In genomic region chr7:20541615-20542349, GRCh38 we compare ENCODE assay signal across 14 cellular contexts.
DNase-seq lines count a peak whose midpoint lies in the region; ATAC-seq and TF ChIP-seq lines count a peak whose summit lies in the region.
"Had no signal": no experiment of that assay in that cellular context is flagged by ENCODE, and none has a peak within 500 bp of the region (broad histone marks: within the 10 kb centered on the region; RNA-seq: fewer than 3 reads in every experiment).

No MANE protein-coding gene starts in this region.

- intact Hi-C loops in mammary epithelial cell (cut with micrococcal nuclease) = no loop called here

- dilution Hi-C loops in mammary epithelial cell (cut with HindIII; ENCODE audit: low sequenced_read_pairs) = no loop called here

- in situ Hi-C loops in mammary epithelial cell (cut with MboI; ENCODE audit: low sequenced_read_pairs in 2 of 2) = no loop called here

- TF ChIP-seq CTCF in mammary epithelial cell (conservative IDR thresholded peaks at IDR 0.05 in 1 of 2, IDR thresholded peaks at IDR 0.05 in 1 of 2; ENCODE audit: extremely low read depth in 1 of 2, insufficient read depth in 1 of 2, low read depth in 1 of 2, low read length in 2 of 2) (no peak), GM10266 (IDR thresholded peaks at IDR 0.05; ENCODE audit: control insufficient read depth, insufficient read depth, low read depth, missing control alignments) (no peak)

- peak overlapping the region in 1 of 3 experiments; percentile 16 for H3K4me3 ChIP-seq in mammary epithelial cell (replicated peaks in 1 of 3; ENCODE audit: insufficient read depth in 1 of 3, low read depth in 2 of 3, low read length in 3 of 3)
- H3K4me3 ChIP-seq: right lobe of liver had no signal

- ATAC-seq in GM18511 (IDR thresholded peaks at IDR 0.05; ENCODE audit: unreplicated experiment) (peak; percentile 85), GM21619 (IDR thresholded peaks at IDR 0.05; ENCODE audit: unreplicated experiment) (peak; percentile 71), HG03558 (IDR thresholded peaks at IDR 0.05; ENCODE audit: extremely low read depth, unreplicated experiment) (peak; percentile 77), GM21737 (IDR thresholded peaks at IDR 0.05; ENCODE audit: unreplicated experiment) (no peak), HG03521 (IDR thresholded peaks at IDR 0.05; ENCODE audit: unreplicated experiment) (no peak)
- ATAC-seq: right lobe of liver had no signal

- DNase-seq in mammary epithelial cell (peak; percentile 74), hepatic stellate cell (ENCODE audit: low spot score) (no peak), GM10266 (ENCODE audit: extremely low spot score) (no peak)
- DNase-seq: activated CD4-positive, CD25-positive, alpha-beta regulatory T cell; CD8-positive, alpha-beta memory T cell; GOT3; NCI-H1930; right lobe of liver; SIG-M5 had no signal

- H3K4me1 ChIP-seq in mammary epithelial cell (ENCODE audit: insufficient read depth, low read length) = peaks cover 21% of the 10 kb centered on the region
- H3K4me1 ChIP-seq: right lobe of liver had no signal

- H3K9ac ChIP-seq in mammary epithelial cell (ENCODE audit: insufficient read depth, low read length) = no peak overlapping the region

- peak overlapping the region; percentile 61 for H2AFZ ChIP-seq in mammary epithelial cell (ENCODE audit: low read depth, low read length)

- H3K9me3 ChIP-seq in mammary epithelial cell (replicated peaks; ENCODE audit: insufficient read depth, low read length) = no peaks in the 10 kb centered on the region
- H3K9me3 ChIP-seq: right lobe of liver had no signal

- no peaks in the 10 kb centered on the region for H3K27me3 ChIP-seq in mammary epithelial cell (ENCODE audit: insufficient read depth, low read length)
- H3K27me3 ChIP-seq: right lobe of liver had no signal

- H3K27ac ChIP-seq in mammary epithelial cell (ENCODE audit: insufficient read depth, low read depth, low read length) = peak overlapping the region; percentile 73
- H3K27ac ChIP-seq: right lobe of liver had no signal

- no peaks in the 10 kb centered on the region for H4K20me1 ChIP-seq in mammary epithelial cell (ENCODE audit: insufficient read depth, low read length)

- H3K79me2 ChIP-seq in mammary epithelial cell (ENCODE audit: insufficient read depth, low read length) = no peaks in the 10 kb centered on the region

- no TSS peak for BruUV-seq in mammary epithelial cell (replicated peaks; lab: Mats Ljungman, UMichigan)

- no peaks in the 10 kb centered on the region for H3K36me3 ChIP-seq in mammary epithelial cell (ENCODE audit: insufficient read depth, low read length)
- H3K36me3 ChIP-seq: right lobe of liver had no signal

- 71% methylated on average over 5 of the region's 6 CpGs for WGBS in mammary epithelial cell (ENCODE audit: low coverage, missing lambda C conversion rate)

- CTCF ChIA-PET in mammary epithelial cell (lab: Charles Lee; ENCODE audit: low non-redundant PET) = no interaction called here

- H3K4me2 ChIP-seq in mammary epithelial cell (ENCODE audit: insufficient read depth, low read depth, low read length) = peak overlapping the region; percentile 64

Comparison
In these comparisons a context has a peak if more than half of its experiments do, and no peak if none do; other contexts are left out.
1. ATAC-seq: peak in GM18511 (single experiment), GM21619 (single experiment) and HG03558 (single experiment); none in GM21737 (single experiment) and HG03521 (single experiment).